In genomic region chr10:60524541-60524940, GRCh38 we compare ENCODE assay signal across 15 cellular contexts.
DNase-seq lines count a peak whose midpoint lies in the region; ATAC-seq, FAIRE-seq and TF ChIP-seq lines count a peak whose summit lies in the region.
"Had no signal": no experiment of that assay in that cellular context is flagged by ENCODE, and none has a peak within 500 bp of the region (broad histone marks: within the 10 kb centered on the region; RNA-seq: fewer than 3 reads in every experiment).

No MANE protein-coding gene starts in this region.

- intact Hi-C loops in HepG2 (cut with micrococcal nuclease; ENCODE audit: unreplicated experiment) (no loop called here), right lobe of liver (cut with DNase I) (no loop called here), aorta (cut with DNase I) (no loop called here)

- no peak overlapping the region for H2AFZ ChIP-seq in HepG2 (ENCODE audit: low read length)

- DNase-seq in HepG2 (ENCODE audit: low spot score) (no peak), right lobe of liver (no peak), T1000 (lab: John Stamatoyannopoulos, UW) (peak; percentile 7), fibroblast of peridontal ligament (ENCODE audit: extremely low read depth) (peak; percentile 57), stromal cell of bone marrow (ENCODE audit: low read depth) (peak; percentile 38), SIG-M5 treated with dmso at 0.1 percent for 504 hours (lab: John Stamatoyannopoulos, UW; ENCODE audit: unreplicated experiment) (no peak), aorta (no peak)
- DNase-seq: activated B cell treated with CpG ODN at 0.5 μM for 24 hours; central memory CD4-positive, alpha-beta T cell; DMS53; KBM-7; NCI-H2029 treated with DMSO at 0.1 percent for 48 hours; psoas muscle had no signal

- no peaks in the 10 kb centered on the region for H3K79me2 ChIP-seq in HepG2 (ENCODE audit: insufficient read depth, low read length)

- no peaks in the 10 kb centered on the region for H4K20me1 ChIP-seq in HepG2 (ENCODE audit: insufficient read depth, low read length)

- POLR2A ChIA-PET in HepG2 (lab: Yijun Ruan, JAX) = no interaction called here

- ATAC-seq in HepG2 = no peak
- no peak for ATAC-seq in right lobe of liver
- ATAC-seq in HG03439 (IDR thresholded peaks at IDR 0.05; ENCODE audit: unreplicated experiment) = no peak
- ATAC-seq in aorta (ENCODE audit: low FRiP score) = no peak
- ATAC-seq: psoas muscle had no signal

- CTCF ChIA-PET in HepG2 (lab: Yijun Ruan, JAX; ENCODE audit: low intra/inter-chr PET ratio, low total read pairs) = no interaction called here

- no peak for TF ChIP-seq RAD21 in HepG2 (CRISPR knock-in tag; IDR thresholded peaks at IDR 0.05)

- H3K4me3 ChIP-seq in HepG2 (replicated peaks in 1 of 3; ENCODE audit: insufficient read depth in 1 of 3, low read depth in 2 of 3, low read length in 3 of 3) = no peak overlapping the region
- no peak overlapping the region for H3K4me3 ChIP-seq in right lobe of liver
- no peak overlapping the region for H3K4me3 ChIP-seq in aorta (ENCODE audit: low read length in 2 of 2)
- H3K4me3 ChIP-seq: psoas muscle, SK-N-MC had no signal

- WGBS in HepG2 (ENCODE audit: low lambda C conversion rate) = 9% methylated on average over 4 of the region's 4 CpGs
- WGBS in right lobe of liver (ENCODE audit: insufficient coverage, low coverage, low lambda C conversion rate, missing lambda C conversion rate) = 53% methylated on average over 3 of the region's 4 CpGs
- WGBS in aorta, 2 donors = 93 to 94% methylated on average over 4 of the region's 4 CpGs

- no peak for FAIRE-seq in HepG2 (lab: Jason Lieb, UNC)

- BruUV-seq in HepG2 (replicated peaks; lab: Mats Ljungman, UMichigan) = no TSS peak

- H3K9ac ChIP-seq in HepG2 (ENCODE audit: insufficient read depth, low read depth, low read length) = no peak overlapping the region

- no peak for TF ChIP-seq EP300 in HepG2 (IDR thresholded peaks at IDR 0.05; ENCODE audit: low read depth in 2 of 2, low read length in 2 of 2)
- no peak for TF ChIP-seq EP300 in HepG2 (CRISPR knock-in tag; IDR thresholded peaks at IDR 0.05; ENCODE audit: borderline replicate concordance)

- H3K36me3 ChIP-seq in HepG2 (replicated peaks in 1 of 2; ENCODE audit: control insufficient read depth in 1 of 2, insufficient read depth in 2 of 2, low read length in 2 of 2) = no peaks in the 10 kb centered on the region
- H3K36me3 ChIP-seq in right lobe of liver = no peaks in the 10 kb centered on the region
- no peaks in the 10 kb centered on the region for H3K36me3 ChIP-seq in aorta (ENCODE audit: control insufficient read depth in 1 of 2, insufficient read depth in 2 of 2, low read length in 1 of 2)

- H3K27ac ChIP-seq in HepG2 (ENCODE audit: extremely low read length, insufficient read depth, low read length) (no peak overlapping the region), right lobe of liver (no peak overlapping the region), aorta (ENCODE audit: low read depth in 1 of 2, low read length in 2 of 2) (no peak overlapping the region)
- H3K27ac ChIP-seq: psoas muscle, SK-N-MC had no signal

- no peaks in the 10 kb centered on the region for H3K9me3 ChIP-seq in HepG2 (ENCODE audit: low read length)
- H3K9me3 ChIP-seq in right lobe of liver = no peaks in the 10 kb centered on the region
- no peaks in the 10 kb centered on the region for H3K9me3 ChIP-seq in aorta (ENCODE audit: control insufficient read depth, low read length)
- H3K9me3 ChIP-seq: psoas muscle had no signal

- H3K4me1 ChIP-seq in HepG2 (ENCODE audit: insufficient read depth, low read length) (no peaks in the 10 kb centered on the region), right lobe of liver (peaks cover 0 to 2% (median 0%) of the 10 kb centered on the region in 4 donors), aorta (ENCODE audit: control insufficient read depth in 1 of 2, insufficient read depth in 2 of 2, low read length in 2 of 2) (no peaks in the 10 kb centered on the region)
- H3K4me1 ChIP-seq: psoas muscle had no signal

- no peak overlapping the region for H3K4me2 ChIP-seq in HepG2 (ENCODE audit: low read depth, low read length)

- TF ChIP-seq POLR2A in HepG2 (IDR thresholded peaks at IDR 0.05; ENCODE audit: insufficient read depth in 1 of 2, low read depth in 2 of 2, low read length in 2 of 2) (no peak), right lobe of liver (IDR thresholded peaks at IDR 0.05) (no peak)

- H3K27me3 ChIP-seq in HepG2 (ENCODE audit: control insufficient read depth in 1 of 2, insufficient read depth in 2 of 2, low read length in 2 of 2) (no peaks in the 10 kb centered on the region), right lobe of liver (no peaks in the 10 kb centered on the region), aorta (ENCODE audit: control insufficient read depth in 1 of 2, insufficient read depth in 2 of 2, low read length in 1 of 2) (no peaks in the 10 kb centered on the region)

- in situ Hi-C loops in HepG2 (cut with HindIII; ENCODE audit: extremely low pct_ligation_motif_present, low pct_unique_long_range_greater_than_20kb) = no loop called here

- TF ChIP-seq CTCF in HepG2 (CRISPR knock-in tag; IDR thresholded peaks at IDR 0.05) = no peak
- no peak for TF ChIP-seq CTCF in right lobe of liver (IDR thresholded peaks at IDR 0.05)

TF ChIP-seq in HepG2, 621 proteins besides CTCF, POLR2A, EP300 and RAD21:
- no peak for TF ChIP-seq ZNF446 (CRISPR knock-in tag; IDR thresholded peaks at IDR 0.05)
- TF ChIP-seq ZNF333 (CRISPR knock-in tag; IDR thresholded peaks at IDR 0.05; ENCODE audit: borderline replicate concordance) = no peak
- TF ChIP-seq CEBPB (IDR thresholded peaks at IDR 0.05; ENCODE audit: borderline replicate concordance, low read depth, low read length) = peak; percentile 26; the same call in 1 of the 2 replicates

Comparison
In these comparisons a context has a peak if more than half of its experiments do, and no peak if none do; other contexts are left out.
1. DNase-seq: peak in T1000 (single experiment), fibroblast of peridontal ligament (single experiment) and stromal cell of bone marrow (single experiment); none in HepG2 (single experiment), right lobe of liver (0 of 3), SIG-M5 treated with dmso at 0.1 percent for 504 hours (single experiment) and aorta (0 of 2).